Comparison of ENCODE assay signal across 2 cellular contexts in genomic region chr12:58416211-58416610, GRCh38.
TF ChIP-seq lines count a peak whose summit lies in the region.

No MANE protein-coding gene starts in this region.

TF ChIP-seq in SK-N-SH treated with all-trans-retinoic acid at 6 μM for 48 hours, 23 proteins besides CTCF, POLR2A, EP300 and RAD21 (continued from another document):
- TF ChIP-seq TSHZ2 (CRISPR knock-in tag; IDR thresholded peaks at IDR 0.05) (no peak), PPARA (CRISPR knock-in tag; IDR thresholded peaks at IDR 0.05; ENCODE audit: borderline replicate concordance) (no peak), BACH2 (CRISPR knock-in tag; IDR thresholded peaks at IDR 0.05; ENCODE audit: borderline replicate concordance) (no peak)

TF ChIP-seq in HepG2, 621 proteins besides CTCF, POLR2A, EP300 and RAD21 (continued from another document):
- TF ChIP-seq THRA (CRISPR knock-in tag; IDR thresholded peaks at IDR 0.05; ENCODE audit: borderline replicate concordance): no peak
- TF ChIP-seq ZFP90 (CRISPR knock-in tag; IDR thresholded peaks at IDR 0.05; ENCODE audit: borderline replicate concordance): no peak
- no peak for TF ChIP-seq NR2C2 (CRISPR knock-in tag; IDR thresholded peaks at IDR 0.05; ENCODE audit: borderline replicate concordance)
- TF ChIP-seq ZNF761 (CRISPR knock-in tag; conservative IDR thresholded peaks at IDR 0.05): no peak
- TF ChIP-seq, protein P1, sequence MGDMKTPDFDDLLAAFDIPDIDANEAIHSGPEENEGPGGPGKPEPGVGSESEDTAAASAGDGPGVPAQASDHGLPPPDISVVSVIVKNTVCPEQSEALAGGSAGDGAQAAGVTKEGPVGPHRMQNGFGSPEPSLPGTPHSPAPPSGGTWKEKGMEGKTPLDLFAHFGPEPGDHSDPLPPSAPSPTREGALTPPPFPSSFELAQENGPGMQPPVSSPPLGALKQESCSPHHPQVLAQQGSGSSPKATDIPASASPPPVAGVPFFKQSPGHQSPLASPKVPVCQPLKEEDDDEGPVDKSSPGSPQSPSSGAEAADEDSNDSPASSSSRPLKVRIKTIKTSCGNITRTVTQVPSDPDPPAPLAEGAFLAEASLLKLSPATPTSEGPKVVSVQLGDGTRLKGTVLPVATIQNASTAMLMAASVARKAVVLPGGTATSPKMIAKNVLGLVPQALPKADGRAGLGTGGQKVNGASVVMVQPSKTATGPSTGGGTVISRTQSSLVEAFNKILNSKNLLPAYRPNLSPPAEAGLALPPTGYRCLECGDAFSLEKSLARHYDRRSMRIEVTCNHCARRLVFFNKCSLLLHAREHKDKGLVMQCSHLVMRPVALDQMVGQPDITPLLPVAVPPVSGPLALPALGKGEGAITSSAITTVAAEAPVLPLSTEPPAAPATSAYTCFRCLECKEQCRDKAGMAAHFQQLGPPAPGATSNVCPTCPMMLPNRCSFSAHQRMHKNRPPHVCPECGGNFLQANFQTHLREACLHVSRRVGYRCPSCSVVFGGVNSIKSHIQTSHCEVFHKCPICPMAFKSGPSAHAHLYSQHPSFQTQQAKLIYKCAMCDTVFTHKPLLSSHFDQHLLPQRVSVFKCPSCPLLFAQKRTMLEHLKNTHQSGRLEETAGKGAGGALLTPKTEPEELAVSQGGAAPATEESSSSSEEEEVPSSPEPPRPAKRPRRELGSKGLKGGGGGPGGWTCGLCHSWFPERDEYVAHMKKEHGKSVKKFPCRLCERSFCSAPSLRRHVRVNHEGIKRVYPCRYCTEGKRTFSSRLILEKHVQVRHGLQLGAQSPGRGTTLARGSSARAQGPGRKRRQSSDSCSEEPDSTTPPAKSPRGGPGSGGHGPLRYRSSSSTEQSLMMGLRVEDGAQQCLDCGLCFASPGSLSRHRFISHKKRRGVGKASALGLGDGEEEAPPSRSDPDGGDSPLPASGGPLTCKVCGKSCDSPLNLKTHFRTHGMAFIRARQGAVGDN (CRISPR knock-in tag; IDR thresholded peaks at IDR 0.05): no peak
- TF ChIP-seq ZNF354B (CRISPR knock-in tag; IDR thresholded peaks at IDR 0.05): no peak
